18 cellular contexts compared by ENCODE assay signal in the genomic region with DNA sequence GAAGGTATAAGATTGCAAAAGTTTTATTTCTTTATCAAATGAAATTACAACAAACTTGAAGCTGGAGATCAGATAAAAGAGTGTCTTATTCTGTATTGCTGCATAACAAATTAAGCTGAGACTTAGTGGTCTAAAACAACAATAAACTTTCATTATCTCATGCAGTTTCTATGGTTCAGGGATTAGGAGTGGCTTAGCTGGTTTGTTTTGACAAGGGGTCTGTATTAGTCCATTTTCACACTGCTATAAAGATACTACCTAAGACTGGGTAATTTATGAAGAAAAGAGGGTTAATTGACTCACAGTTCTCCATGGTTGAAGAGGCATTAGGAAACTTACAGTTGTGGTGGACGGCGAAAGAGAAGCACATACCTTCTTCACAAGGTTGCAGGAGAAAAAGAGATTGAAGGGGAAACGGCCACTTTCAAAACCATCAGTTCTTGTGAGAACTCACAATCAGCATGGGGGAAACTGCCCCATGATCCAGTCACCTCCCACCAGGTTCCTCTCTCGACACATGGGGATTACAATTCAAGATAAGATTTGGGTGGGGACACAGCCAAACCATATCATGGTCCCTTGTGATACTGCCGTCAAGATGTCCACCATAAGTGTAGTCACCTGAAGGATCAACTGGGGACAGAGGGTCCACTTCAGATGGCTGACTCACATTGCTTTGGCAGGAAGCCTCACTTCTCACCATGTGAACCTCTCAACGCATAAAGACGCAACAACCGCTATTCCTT.
"Had no signal": no experiment of that assay in that cellular context is flagged by ENCODE, and none has a peak within 500 bp of the region (broad histone marks: within the 10 kb centered on the region; RNA-seq: fewer than 3 reads in every experiment).

No MANE protein-coding gene starts in this region.

- H3K9ac ChIP-seq: parathyroid adenoma had no signal

- H3K4me3 ChIP-seq: coronary artery, esophagus squamous epithelium, gastrocnemius medialis, lower lobe of right lung, sigmoid colon, stomach, testis, tibial artery had no signal

- H3K27ac ChIP-seq: coronary artery, esophagus squamous epithelium, gastrocnemius medialis, lower lobe of right lung, parathyroid adenoma, sigmoid colon, stomach, testis, tibial artery had no signal

- H3K9me3 ChIP-seq: esophagus squamous epithelium, gastrocnemius medialis, lower lobe of right lung, sigmoid colon, stomach, testis, tibial artery had no signal

- H3K79me2 ChIP-seq: parathyroid adenoma had no signal

- H3K27me3 ChIP-seq: esophagus squamous epithelium, gastrocnemius medialis, sigmoid colon, testis had no signal

- H3K36me3 ChIP-seq: esophagus squamous epithelium, gastrocnemius medialis, lower lobe of right lung, sigmoid colon, stomach, tibial artery had no signal

- DNase-seq: dermis blood vessel endothelial cell; effector memory CD4-positive, alpha-beta T cell; esophagus squamous epithelium; gastrocnemius medialis; head of caudate nucleus; left ventricle myocardium superior; lower lobe of right lung; natural killer cell; right cardiac atrium; sigmoid colon; stimulated activated CD4-positive, alpha-beta T cell treated with anti-CD3 and anti-CD28 coated beads, Interleukin-2, amount 100 ng/mL, for 24 hours; stimulated activated CD4-positive, alpha-beta T cell treated with anti-CD3 and anti-CD28 coated beads, Interleukin-4, amount 100 ng/mL, for 24 hours; stimulated activated naive CD4-positive, alpha-beta T cell treated with Interleukin-2 at 50 U/mL for 16 hours; stomach; testis; tibial artery had no signal

- H3K4me1 ChIP-seq: gastrocnemius medialis, parathyroid adenoma, sigmoid colon, testis, tibial artery had no signal
